Comparison of ENCODE assay signal across 12 cellular contexts in genomic region chr21:34938079-34938764, GRCh38.
DNase-seq lines count a peak whose midpoint lies in the region; ATAC-seq and TF ChIP-seq lines count a peak whose summit lies in the region.
"Had no signal": no experiment of that assay in that cellular context is flagged by ENCODE, and none has a peak within 500 bp of the region (broad histone marks: within the 10 kb centered on the region; RNA-seq: fewer than 3 reads in every experiment).

No MANE protein-coding gene starts in this region.

- no peaks in the 10 kb centered on the region for H3K27me3 Mint-ChIP-seq in activated T-cell treated with anti-CD3 and anti-CD28 coated beads, Interleukin-2, amount 50 U/mL, for 24 hours
- H3K27me3 Mint-ChIP-seq in chondrocyte (ENCODE audit: low read depth) = no peaks in the 10 kb centered on the region

- H3K9me3 Mint-ChIP-seq in activated T-cell treated with anti-CD3 and anti-CD28 coated beads, Interleukin-2, amount 50 U/mL, for 24 hours = no peaks in the 10 kb centered on the region
- no peaks in the 10 kb centered on the region for H3K9me3 Mint-ChIP-seq in chondrocyte (ENCODE audit: low read depth)

- no peak overlapping the region for H3K4me3 Mint-ChIP-seq in activated T-cell treated with anti-CD3 and anti-CD28 coated beads, Interleukin-2, amount 50 U/mL, for 24 hours
- no peak overlapping the region for H3K4me3 Mint-ChIP-seq in chondrocyte (ENCODE audit: unreplicated experiment)

- H3K9ac ChIP-seq in skeletal muscle satellite cell (ENCODE audit: low read depth, low read length) = peak overlapping the region; percentile 45

- H3K9me3 ChIP-seq in skeletal muscle satellite cell (replicated peaks; ENCODE audit: low read length) = no peaks in the 10 kb centered on the region
- H3K9me3 ChIP-seq: heart right ventricle had no signal

- peak overlapping the region; percentile 66 for H3K27ac Mint-ChIP-seq in activated T-cell treated with anti-CD3 and anti-CD28 coated beads, Interleukin-2, amount 50 U/mL, for 24 hours
- peak overlapping the region; percentile 46 for H3K27ac Mint-ChIP-seq in chondrocyte (ENCODE audit: unreplicated experiment)

- peaks cover 3% of the 10 kb centered on the region for H3K36me3 Mint-ChIP-seq in activated T-cell treated with anti-CD3 and anti-CD28 coated beads, Interleukin-2, amount 50 U/mL, for 24 hours (ENCODE audit: low read depth)
- H3K36me3 Mint-ChIP-seq in chondrocyte (ENCODE audit: low read depth) = no peaks in the 10 kb centered on the region

- peak overlapping the region; percentile 16 for H3K4me3 ChIP-seq in skeletal muscle satellite cell (ENCODE audit: low read length)
- H3K4me3 ChIP-seq: heart right ventricle had no signal

- peaks cover 98% of the 10 kb centered on the region for H3K4me1 Mint-ChIP-seq in activated T-cell treated with anti-CD3 and anti-CD28 coated beads, Interleukin-2, amount 50 U/mL, for 24 hours (ENCODE audit: low read depth)
- peaks cover 39% of the 10 kb centered on the region for H3K4me1 Mint-ChIP-seq in chondrocyte (ENCODE audit: low read depth)

- peak overlapping the region; percentile 63 for H3K4me2 ChIP-seq in skeletal muscle satellite cell (ENCODE audit: low read length)

- no peaks in the 10 kb centered on the region for H3K36me3 ChIP-seq in skeletal muscle satellite cell (ENCODE audit: insufficient read depth, low read length)
- H3K36me3 ChIP-seq: heart right ventricle had no signal

- H3K27me3 ChIP-seq in skeletal muscle satellite cell (ENCODE audit: control insufficient read depth, insufficient read depth, low read length) = no peaks in the 10 kb centered on the region

- DNase-seq in activated T-cell treated with anti-CD3 and anti-CD28 coated beads, Interleukin-2, amount 50 U/mL, for 24 hours = no peak
- no peak for DNase-seq in activated T-cell treated with anti-CD3 and anti-CD28 coated beads, Interleukin-2, amount 50 U/mL, for 1 hour
- DNase-seq in OCI-M1 (lab: John Stamatoyannopoulos, UW) (peak; percentile 54), chondrocyte (ENCODE audit: low spot score) (no peak), cortex of kidney (lab: John Stamatoyannopoulos, UW) (no peak), pons (ENCODE audit: low spot score) (no peak)
- DNase-seq: effector CD4-positive, alpha-beta T cell; GF-D8; heart right ventricle; MV-4-11 had no signal

- H3K4me1 ChIP-seq in skeletal muscle satellite cell (ENCODE audit: control insufficient read depth, insufficient read depth, low read length) = peaks cover 43% of the 10 kb centered on the region

- TF ChIP-seq CTCF in chondrocyte (IDR thresholded peaks at IDR 0.05) = no peak

- ATAC-seq in GM21390 (IDR thresholded peaks at IDR 0.05; ENCODE audit: unreplicated experiment) = no peak
- ATAC-seq: heart right ventricle had no signal
